8 cellular contexts compared by ENCODE assay signal in the genomic region with DNA sequence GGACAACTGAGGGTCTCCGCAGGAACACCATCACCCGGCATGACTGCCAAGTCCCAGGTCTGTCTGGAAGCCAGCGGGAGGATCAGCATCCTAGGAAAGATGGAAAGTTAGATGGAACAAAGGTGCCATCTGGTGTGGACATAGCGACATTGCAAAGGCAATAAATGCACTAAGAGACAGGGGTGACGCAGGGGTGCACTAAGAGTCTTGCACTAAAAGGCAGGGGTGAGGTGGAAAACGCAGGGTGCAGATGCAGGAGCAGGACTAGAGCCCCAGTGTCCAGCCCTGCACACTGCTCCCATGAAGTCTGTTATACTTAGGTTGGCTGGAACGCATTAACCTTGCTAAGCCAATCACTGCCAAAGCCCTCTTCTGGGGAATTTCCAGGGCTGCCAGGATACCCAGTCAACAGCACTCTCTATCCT. TPM values are rescaled to one million over a fixed set of nuclear protein-coding genes. Genes with fewer than 3 reads are reported as not detected.
DNase-seq lines count a peak whose midpoint lies in the region; ATAC-seq and TF ChIP-seq lines count a peak whose summit lies in the region.

No MANE protein-coding gene starts in this region.

- H3K27me3 Mint-ChIP-seq in osteocyte (ENCODE audit: unreplicated experiment) = no peaks in the 10 kb centered on the region

- no peak overlapping the region for H3K4me3 Mint-ChIP-seq in osteocyte (ENCODE audit: unreplicated experiment)

- H3K4me1 Mint-ChIP-seq in osteocyte (ENCODE audit: unreplicated experiment) = peaks cover 66% of the 10 kb centered on the region

- ATAC-seq in HG02840 (IDR thresholded peaks at IDR 0.05; ENCODE audit: low FRiP score, unreplicated experiment) (no peak), HG03139 (IDR thresholded peaks at IDR 0.05; ENCODE audit: unreplicated experiment) (no peak)

- in situ Hi-C loops in GM13977 (cut with MboI; ENCODE audit: low pct_unique_long_range_greater_than_20kb, low sequenced_read_pairs, unreplicated experiment) = loop anchor here (25.0 kb wide), 1 partner anchor 231 kb away; no protein-coding TSS in a partner anchor

- no peak overlapping the region for H3K4me3 ChIP-seq in fibroblast of mammary gland (ENCODE audit: control insufficient read depth, low read depth, low read length)

- TF ChIP-seq CTCF in GM13977 (IDR thresholded peaks at IDR 0.05; ENCODE audit: extremely low read depth, insufficient read depth, missing control alignments) (peak; percentile 52), fibroblast of mammary gland (conservative IDR thresholded peaks at IDR 0.05; ENCODE audit: control insufficient read depth, insufficient read depth, low read depth, low read length) (peak; percentile 79), osteocyte (IDR thresholded peaks at IDR 0.05) (peak; percentile 83)

- H3K9me3 Mint-ChIP-seq in osteocyte (ENCODE audit: unreplicated experiment) = no peaks in the 10 kb centered on the region

- H3K36me3 Mint-ChIP-seq in osteocyte (ENCODE audit: unreplicated experiment) = peaks cover 9% of the 10 kb centered on the region

- DNase-seq in AG08395 (ENCODE audit: low spot score) = peak; percentile 66
- DNase-seq in GM13977 (ENCODE audit: low spot score) = no peak
- DNase-seq in RPMI7951 (ENCODE audit: low read depth) = peak; percentile 71
- peak; percentile 82 for DNase-seq in fibroblast of mammary gland (ENCODE audit: low read depth)
- no peak for DNase-seq in osteocyte (ENCODE audit: extremely low spot score, unreplicated experiment)
- DNase-seq in KG1 (lab: John Stamatoyannopoulos, UW) = no peak

- peak overlapping the region; percentile 96 for H3K27ac Mint-ChIP-seq in osteocyte (ENCODE audit: unreplicated experiment)

RNA-seq across cellular contexts. Expression of gene ATOX1, which starts 15.5 kb away (rescaled TPM):
- 156 and 161 TPM in 2 replicates for total RNA-seq in RPMI7951 (2014; rRNA removed; shearing (Covaris generic))
- total RNA-seq in osteocyte = 104 and 107 TPM in 2 replicates

RNA-seq across cellular contexts. Expression of gene G3BP1, which starts 28.9 kb away (rescaled TPM):
- 122 and 129 TPM in 2 replicates for total RNA-seq in RPMI7951 (2014; rRNA removed; shearing (Covaris generic))
- total RNA-seq in osteocyte = 184 and 205 TPM in 2 replicates

RNA-seq across cellular contexts. Expression of gene SPARC, which starts 56.2 kb away (rescaled TPM):
- total RNA-seq in RPMI7951 (2014; rRNA removed; shearing (Covaris generic)) = 2,339 and 3,437 TPM in 2 replicates
- total RNA-seq in osteocyte = 9,466 and 10,195 TPM in 2 replicates

Comparison
In these comparisons a context has a peak if more than half of its experiments do, and no peak if none do; other contexts are left out.
1. DNase-seq: peak in AG08395 (single experiment), RPMI7951 (single experiment) and fibroblast of mammary gland (single experiment); none in GM13977 (single experiment), osteocyte (single experiment) and KG1 (single experiment).
2. Peak in every context shown above with its lines, with median percentiles within 50 percentile points of each other: CTCF ChIP-seq.